Comparison of ENCODE assay signal across 1 cellular context in genomic region chr16:1002399-1003161, GRCh38.
A peak's percentile ranks its signal among the peaks of the same experiment; 100 is the strongest.
TF ChIP-seq lines count a peak whose summit lies in the region.

No MANE protein-coding gene starts in this region.

TF ChIP-seq in SK-N-SH, 30 proteins besides CTCF, POLR2A, EP300 and RAD21 (continued from another document):
- TF ChIP-seq, protein P1, sequence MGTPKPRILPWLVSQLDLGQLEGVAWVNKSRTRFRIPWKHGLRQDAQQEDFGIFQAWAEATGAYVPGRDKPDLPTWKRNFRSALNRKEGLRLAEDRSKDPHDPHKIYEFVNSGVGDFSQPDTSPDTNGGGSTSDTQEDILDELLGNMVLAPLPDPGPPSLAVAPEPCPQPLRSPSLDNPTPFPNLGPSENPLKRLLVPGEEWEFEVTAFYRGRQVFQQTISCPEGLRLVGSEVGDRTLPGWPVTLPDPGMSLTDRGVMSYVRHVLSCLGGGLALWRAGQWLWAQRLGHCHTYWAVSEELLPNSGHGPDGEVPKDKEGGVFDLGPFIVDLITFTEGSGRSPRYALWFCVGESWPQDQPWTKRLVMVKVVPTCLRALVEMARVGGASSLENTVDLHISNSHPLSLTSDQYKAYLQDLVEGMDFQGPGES (IDR thresholded peaks at IDR 0.05; ENCODE audit: low read depth, low read length) = no peak
- TF ChIP-seq, protein P2, sequence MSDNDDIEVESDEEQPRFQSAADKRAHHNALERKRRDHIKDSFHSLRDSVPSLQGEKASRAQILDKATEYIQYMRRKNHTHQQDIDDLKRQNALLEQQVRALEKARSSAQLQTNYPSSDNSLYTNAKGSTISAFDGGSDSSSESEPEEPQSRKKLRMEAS (IDR thresholded peaks at IDR 0.05; ENCODE audit: low read depth) = 0 out of 2 replicates have a peak, but pooled peaks have one; percentile 68
- TF ChIP-seq SIN3A (IDR thresholded peaks at IDR 0.05; ENCODE audit: borderline replicate concordance, low read depth, low read length) (no peak), NRF1 (IDR thresholded peaks at IDR 0.05; ENCODE audit: low read depth, low read length) (no peak), MEF2A (IDR thresholded peaks at IDR 0.05; ENCODE audit: borderline replicate concordance, low read depth) (no peak), EZH2phosphoT487 (IDR thresholded peaks at IDR 0.05; ENCODE audit: borderline replicate concordance, low read depth) (no peak), MXI1 (IDR thresholded peaks at IDR 0.05; ENCODE audit: low read depth, low read length) (no peak), FOXJ3 (CRISPR knock-in tag; IDR thresholded peaks at IDR 0.05) (no peak), JUND (IDR thresholded peaks at IDR 0.05) (peak; percentile 95), ELF1 (IDR thresholded peaks at IDR 0.05) (no peak), CHD2 (IDR thresholded peaks at IDR 0.05; ENCODE audit: low read length, partially characterized antibody) (no peak), NFIC (IDR thresholded peaks at IDR 0.05; ENCODE audit: borderline replicate concordance) (peak; percentile 80), REST (IDR thresholded peaks at IDR 0.05; ENCODE audit: low read depth, low read length) (no peak), FOXM1 (IDR thresholded peaks at IDR 0.05; ENCODE audit: low read depth) (no peak), SMC3 (IDR thresholded peaks at IDR 0.05; ENCODE audit: low read depth, low read length) (no peak), POLR2AphosphoS5 (IDR thresholded peaks at IDR 0.05; ENCODE audit: low read depth, low read length) (peak; percentile 30; the same call in 1 of the 2 replicates), TCF12 (IDR thresholded peaks at IDR 0.05) (peak; percentile 83), USF1 (IDR thresholded peaks at IDR 0.05; ENCODE audit: borderline replicate concordance, low read depth) (no peak), RFX5 (IDR thresholded peaks at IDR 0.05; ENCODE audit: low read length) (no peak), FOSL2 (IDR thresholded peaks at IDR 0.05; ENCODE audit: borderline replicate concordance, low read depth) (peak; percentile 98), TAF1 (IDR thresholded peaks at IDR 0.05; ENCODE audit: borderline replicate concordance, low read depth, low read length) (no peak), ZBTB33 (IDR thresholded peaks at IDR 0.05; ENCODE audit: borderline replicate concordance, low read depth) (peak; percentile 41; the same call in 1 of the 2 replicates), RXRA (IDR thresholded peaks at IDR 0.05; ENCODE audit: borderline replicate concordance, low read depth) (peak; percentile 81; the same call in 1 of the 2 replicates), GABPA (IDR thresholded peaks at IDR 0.05; ENCODE audit: low read depth) (no peak), GATA2 (CRISPR knock-in tag; IDR thresholded peaks at IDR 0.05) (no peak), YY1 (IDR thresholded peaks at IDR 0.05; ENCODE audit: low read depth) (no peak)
- TF ChIP-seq, protein P3, sequence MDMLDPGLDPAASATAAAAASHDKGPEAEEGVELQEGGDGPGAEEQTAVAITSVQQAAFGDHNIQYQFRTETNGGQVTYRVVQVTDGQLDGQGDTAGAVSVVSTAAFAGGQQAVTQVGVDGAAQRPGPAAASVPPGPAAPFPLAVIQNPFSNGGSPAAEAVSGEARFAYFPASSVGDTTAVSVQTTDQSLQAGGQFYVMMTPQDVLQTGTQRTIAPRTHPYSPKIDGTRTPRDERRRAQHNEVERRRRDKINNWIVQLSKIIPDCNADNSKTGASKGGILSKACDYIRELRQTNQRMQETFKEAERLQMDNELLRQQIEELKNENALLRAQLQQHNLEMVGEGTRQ (IDR thresholded peaks at IDR 0.05; ENCODE audit: borderline replicate concordance, low read depth, low read length) = no peak
- TF ChIP-seq, protein P4, sequence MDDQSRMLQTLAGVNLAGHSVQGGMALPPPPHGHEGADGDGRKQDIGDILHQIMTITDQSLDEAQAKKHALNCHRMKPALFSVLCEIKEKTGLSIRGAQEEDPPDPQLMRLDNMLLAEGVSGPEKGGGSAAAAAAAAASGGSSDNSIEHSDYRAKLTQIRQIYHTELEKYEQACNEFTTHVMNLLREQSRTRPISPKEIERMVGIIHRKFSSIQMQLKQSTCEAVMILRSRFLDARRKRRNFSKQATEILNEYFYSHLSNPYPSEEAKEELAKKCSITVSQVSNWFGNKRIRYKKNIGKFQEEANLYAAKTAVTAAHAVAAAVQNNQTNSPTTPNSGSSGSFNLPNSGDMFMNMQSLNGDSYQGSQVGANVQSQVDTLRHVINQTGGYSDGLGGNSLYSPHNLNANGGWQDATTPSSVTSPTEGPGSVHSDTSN (IDR thresholded peaks at IDR 0.05) = peak; percentile 73
